In the genomic region with DNA sequence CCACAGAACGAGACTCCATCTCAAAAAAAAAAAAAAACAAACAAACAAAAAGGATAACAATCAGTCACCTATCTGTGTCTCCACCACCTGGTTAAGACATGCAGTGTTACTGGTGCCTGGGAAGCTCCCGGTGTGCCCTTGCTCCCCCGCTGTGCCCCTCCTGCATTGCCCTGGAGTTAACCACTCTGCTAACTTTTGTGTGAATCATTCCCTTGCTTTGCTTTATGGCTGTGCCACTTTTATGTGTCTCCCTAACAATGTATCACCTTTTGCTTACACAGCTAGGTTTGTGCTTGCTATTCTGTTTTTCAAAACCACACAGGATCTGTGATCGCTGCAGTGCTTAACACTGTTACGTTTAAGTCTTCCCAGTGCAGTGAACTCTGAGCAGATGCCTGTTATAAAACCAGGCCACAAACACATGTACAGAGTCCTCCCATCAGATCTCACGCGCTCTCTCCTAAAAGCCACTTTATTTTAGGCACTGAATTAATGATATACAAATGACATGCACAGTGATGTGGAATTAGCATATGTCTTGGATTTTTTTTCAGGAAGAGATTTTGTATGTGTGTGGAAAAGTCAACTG, we compare ENCODE assay signal across 15 cellular contexts.
DNase-seq lines count a peak whose midpoint lies in the region; FAIRE-seq and TF ChIP-seq lines count a peak whose summit lies in the region.
"Had no signal": no experiment of that assay in that cellular context is flagged by ENCODE, and none has a peak within 500 bp of the region (broad histone marks: within the 10 kb centered on the region; RNA-seq: fewer than 3 reads in every experiment).

No MANE protein-coding gene starts in this region.

- H3K4me3 ChIP-seq in spleen: no peak overlapping the region
- H3K4me3 ChIP-seq: heart left ventricle had no signal

- intact Hi-C loops in spleen (cut with DNase I; ENCODE audit: low total_unique reads): no loop called here

- TF ChIP-seq POLR2A in spleen (IDR thresholded peaks at IDR 0.05): no peak

- DNase-seq in NCI-H748 (lab: John Stamatoyannopoulos, UW; ENCODE audit: unreplicated experiment) (peak; percentile 16), NCI-H748 treated with DMSO at 0.1 percent for 48 hours (lab: John Stamatoyannopoulos, UW) (no peak), RCC 7860 (ENCODE audit: low spot score) (peak; percentile 8), inferior parietal cortex (ENCODE audit: extremely low spot score) (peak; percentile 38), spleen (peak; percentile 15), GM10266 (ENCODE audit: extremely low spot score) (no peak)
- DNase-seq in activated effector memory CD4-positive, alpha-beta T cell treated with Interleukin-2 at 50 U/mL for 16 hours: no peak
- DNase-seq in NK-92 treated with Interleukin-12 subunit alpha and Interleukin-12 subunit beta, amount 100 ng/mL, for 24 hours (lab: John Stamatoyannopoulos, UW): no peak
- DNase-seq: ACHN; activated CD4-positive, CD25-positive, alpha-beta regulatory T cell treated with anti-CD3 and anti-CD28 coated beads, Interleukin-2, amount 50 U/mL, for 72 hours; CD8-positive, alpha-beta T cell; central memory CD4-positive, alpha-beta T cell; effector CD4-positive, alpha-beta T cell; heart left ventricle; HFFc6 had no signal

- H3K27ac ChIP-seq in spleen: no peak overlapping the region
- H3K27ac ChIP-seq: heart left ventricle had no signal

- H3K9me3 ChIP-seq in spleen: no peaks in the 10 kb centered on the region
- H3K9me3 ChIP-seq: heart left ventricle had no signal

- H3K4me1 ChIP-seq in spleen: peaks cover 0 to 6% (median 0%) of the 10 kb centered on the region in 6 donors
- H3K4me1 ChIP-seq: heart left ventricle had no signal

- 75 to 80% (median 80%) methylated on average over 7 of the region's 7 CpGs for WGBS in spleen, 5 donors

- no peaks in the 10 kb centered on the region for H3K36me3 ChIP-seq in spleen
- H3K36me3 ChIP-seq: heart left ventricle had no signal

- TF ChIP-seq CTCF in spleen (IDR thresholded peaks at IDR 0.05 in 8 of 11, conservative IDR thresholded peaks at IDR 0.05 in 3 of 11) (no peak), GM10266 (IDR thresholded peaks at IDR 0.05; ENCODE audit: control insufficient read depth, insufficient read depth, low read depth, missing control alignments) (no peak)

- no peak for FAIRE-seq in RCC 7860 (lab: Jason Lieb, UNC)

- H3K27me3 ChIP-seq in spleen (replicated peaks in 1 of 7): peaks cover 0 to 22% (median 7%) of the 10 kb centered on the region in 7 donors

Comparison
In these comparisons a context has a peak if more than half of its experiments do, and no peak if none do; other contexts are left out.
1. DNase-seq: peak in NCI-H748 (single experiment), RCC 7860 (single experiment), inferior parietal cortex (single experiment) and spleen (single experiment); none in NCI-H748 treated with DMSO at 0.1 percent for 48 hours (single experiment), GM10266 (single experiment), activated effector memory CD4-positive, alpha-beta T cell treated with Interleukin-2 at 50 U/mL for 16 hours (single experiment) and NK-92 treated with Interleukin-12 subunit alpha and Interleukin-12 subunit beta, amount 100 ng/mL, for 24 hours (single experiment).